Comparison of ENCODE assay signal across 2 cellular contexts in the genomic region with DNA sequence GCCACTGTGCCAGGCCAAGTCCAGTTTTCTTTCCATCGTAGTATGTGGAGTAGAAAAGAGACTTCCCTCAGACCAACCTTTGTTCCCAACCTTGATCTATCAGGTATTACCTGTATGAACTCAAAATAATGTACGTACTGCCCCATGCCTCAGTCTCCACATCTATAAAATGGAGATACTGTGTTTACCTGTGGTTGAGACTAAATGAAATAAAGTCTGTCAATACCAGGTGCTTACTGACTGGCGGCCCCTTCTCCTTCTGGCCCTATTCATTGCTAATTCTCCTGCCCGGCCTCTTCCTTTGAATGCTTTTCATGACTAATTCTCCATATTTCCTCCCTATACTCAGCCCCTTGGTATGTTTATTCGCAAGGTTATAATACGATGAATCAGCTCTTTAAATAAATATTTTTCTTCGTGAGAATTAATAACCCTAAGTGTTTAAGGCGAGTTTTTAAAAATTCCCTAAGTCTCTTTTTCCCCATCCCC.
TF ChIP-seq lines count a peak whose summit lies in the region.

No MANE protein-coding gene starts in this region.

TF ChIP-seq in IMR-90, 13 proteins besides CTCF, POLR2A, EP300 and RAD21 (continued from another document):
- TF ChIP-seq NFE2L2 (IDR thresholded peaks at IDR 0.05; ENCODE audit: low read depth, low read length) (peak; percentile 38; the same call in 1 of the 2 replicates), RCOR1 (IDR thresholded peaks at IDR 0.05; ENCODE audit: insufficient replicate concordance, low read length) (peak; percentile 36), CEBPB (IDR thresholded peaks at IDR 0.05; ENCODE audit: low read depth, low read length) (no peak), RFX5 (IDR thresholded peaks at IDR 0.05; ENCODE audit: low read depth, low read length) (no peak), SMC3 (IDR thresholded peaks at IDR 0.05; ENCODE audit: low read depth, low read length) (peak; percentile 16; the same call in 1 of the 2 replicates), MXI1 (IDR thresholded peaks at IDR 0.05; ENCODE audit: borderline replicate concordance, low read depth, low read length) (no peak), MAZ (IDR thresholded peaks at IDR 0.05; ENCODE audit: borderline replicate concordance, low read depth, low read length) (no peak)
- TF ChIP-seq, protein P1, sequence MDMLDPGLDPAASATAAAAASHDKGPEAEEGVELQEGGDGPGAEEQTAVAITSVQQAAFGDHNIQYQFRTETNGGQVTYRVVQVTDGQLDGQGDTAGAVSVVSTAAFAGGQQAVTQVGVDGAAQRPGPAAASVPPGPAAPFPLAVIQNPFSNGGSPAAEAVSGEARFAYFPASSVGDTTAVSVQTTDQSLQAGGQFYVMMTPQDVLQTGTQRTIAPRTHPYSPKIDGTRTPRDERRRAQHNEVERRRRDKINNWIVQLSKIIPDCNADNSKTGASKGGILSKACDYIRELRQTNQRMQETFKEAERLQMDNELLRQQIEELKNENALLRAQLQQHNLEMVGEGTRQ (IDR thresholded peaks at IDR 0.05; ENCODE audit: low read depth, low read length): no peak
- TF ChIP-seq, protein P2, sequence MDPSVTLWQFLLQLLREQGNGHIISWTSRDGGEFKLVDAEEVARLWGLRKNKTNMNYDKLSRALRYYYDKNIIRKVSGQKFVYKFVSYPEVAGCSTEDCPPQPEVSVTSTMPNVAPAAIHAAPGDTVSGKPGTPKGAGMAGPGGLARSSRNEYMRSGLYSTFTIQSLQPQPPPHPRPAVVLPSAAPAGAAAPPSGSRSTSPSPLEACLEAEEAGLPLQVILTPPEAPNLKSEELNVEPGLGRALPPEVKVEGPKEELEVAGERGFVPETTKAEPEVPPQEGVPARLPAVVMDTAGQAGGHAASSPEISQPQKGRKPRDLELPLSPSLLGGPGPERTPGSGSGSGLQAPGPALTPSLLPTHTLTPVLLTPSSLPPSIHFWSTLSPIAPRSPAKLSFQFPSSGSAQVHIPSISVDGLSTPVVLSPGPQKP (IDR thresholded peaks at IDR 0.05; ENCODE audit: borderline replicate concordance, low read depth, low read length): no peak

TF ChIP-seq in K562, 482 proteins besides CTCF, POLR2A, EP300 and RAD21 (continued from another document):
- TF ChIP-seq, protein P3, sequence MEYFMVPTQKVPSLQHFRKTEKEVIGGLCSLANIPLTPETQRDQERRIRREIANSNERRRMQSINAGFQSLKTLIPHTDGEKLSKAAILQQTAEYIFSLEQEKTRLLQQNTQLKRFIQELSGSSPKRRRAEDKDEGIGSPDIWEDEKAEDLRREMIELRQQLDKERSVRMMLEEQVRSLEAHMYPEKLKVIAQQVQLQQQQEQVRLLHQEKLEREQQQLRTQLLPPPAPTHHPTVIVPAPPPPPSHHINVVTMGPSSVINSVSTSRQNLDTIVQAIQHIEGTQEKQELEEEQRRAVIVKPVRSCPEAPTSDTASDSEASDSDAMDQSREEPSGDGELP (CRISPR knock-in tag; IDR thresholded peaks at IDR 0.05; ENCODE audit: borderline replicate concordance): no peak
- TF ChIP-seq MAFF (IDR thresholded peaks at IDR 0.05; ENCODE audit: low read length) (0 out of 2 replicates have a peak, but pooled peaks have one; percentile 11), PCBP1 (IDR thresholded peaks at IDR 0.05; ENCODE audit: low read depth, low read length, poor library complexity, severe bottlenecking) (no peak), ZNF316 (IDR thresholded peaks at IDR 0.05) (0 out of 2 replicates have a peak, but pooled peaks have one; percentile 15), CCNT2 (IDR thresholded peaks at IDR 0.05; ENCODE audit: borderline replicate concordance, extremely low read depth, insufficient read length, low read depth, low read length) (no peak), NFIC (IDR thresholded peaks at IDR 0.05) (no peak), ZNF717 (CRISPR knock-in tag; IDR thresholded peaks at IDR 0.05) (no peak)
